In the genomic region with DNA sequence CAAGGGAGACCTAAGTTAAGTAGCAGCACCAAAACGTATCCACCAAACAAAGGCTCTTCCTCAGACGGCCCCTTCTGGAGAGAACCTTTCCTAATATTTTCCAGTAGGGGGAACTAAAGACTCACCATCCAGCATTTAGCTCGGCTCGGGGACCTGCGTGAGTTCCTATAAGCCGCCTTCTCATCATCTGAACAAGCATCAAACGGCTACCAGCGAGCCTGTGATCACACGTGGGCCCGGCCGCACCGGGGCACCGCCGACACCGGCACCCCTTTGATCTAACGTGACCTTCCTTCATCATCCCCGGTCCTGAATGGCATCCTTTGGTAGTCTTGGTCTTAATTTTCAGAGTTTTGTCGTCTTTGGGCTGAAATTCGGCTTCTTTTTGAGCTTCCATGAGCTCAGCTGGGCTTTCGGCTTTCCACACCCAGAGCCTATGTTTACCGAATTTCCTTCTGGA, we compare ENCODE assay signal across 8 cellular contexts. TPM values are rescaled to one million over a fixed set of nuclear protein-coding genes. Genes with fewer than 3 reads are reported as not detected.
DNase-seq lines count a peak whose midpoint lies in the region; TF ChIP-seq lines count a peak whose summit lies in the region.

No MANE protein-coding gene starts in this region.

- BruUV-seq in OCI-LY7 (replicated peaks; lab: Mats Ljungman, UMichigan) = no TSS peak

- TF ChIP-seq CTCF in LNCAP (IDR thresholded peaks at IDR 0.05) (peak; percentile 61), OCI-LY7 (conservative IDR thresholded peaks at IDR 0.05; ENCODE audit: low read length) (0 out of 2 replicates have a peak, but pooled peaks have one; percentile 10), colonic mucosa (IDR thresholded peaks at IDR 0.05) (peak; percentile 47)

- no peaks in the 10 kb centered on the region for H3K79me2 ChIP-seq in OCI-LY7 (ENCODE audit: insufficient read depth, low read depth, low read length)

- CTCF ChIA-PET in OCI-LY7 (lab: Charles Lee; ENCODE audit: unreplicated experiment) = no interaction called here

- H2AFZ ChIP-seq in OCI-LY7 (ENCODE audit: low read length) = no peak overlapping the region

- POLR2A ChIA-PET in OCI-LY7 (lab: Charles Lee) = no interaction called here

- H3K27ac ChIP-seq in OCI-LY7 (ENCODE audit: low read depth, low read length, poor library complexity, severe bottlenecking) (no peak overlapping the region), colonic mucosa (no peak overlapping the region), substantia nigra (ENCODE audit: low read depth, low read length, poor library complexity, severe bottlenecking) (no peak overlapping the region)

- H3K4me1 ChIP-seq in OCI-LY7 (ENCODE audit: insufficient read depth, low read length, poor library complexity, severe bottlenecking) (no peaks in the 10 kb centered on the region), colonic mucosa (no peaks in the 10 kb centered on the region)

- H3K4me3 ChIP-seq in OCI-LY7 (ENCODE audit: low read depth, low read length, poor library complexity, severe bottlenecking) = no peak overlapping the region
- H3K4me3 ChIP-seq in colonic mucosa = no peak overlapping the region

- H3K9me3 ChIP-seq in OCI-LY7 (ENCODE audit: low read length) (no peaks in the 10 kb centered on the region), colonic mucosa (no peaks in the 10 kb centered on the region)

- H3K4me2 ChIP-seq in OCI-LY7 (ENCODE audit: low read length) = no peak overlapping the region

- peaks cover 23% of the 10 kb centered on the region for H3K27me3 ChIP-seq in colonic mucosa

- H3K36me3 ChIP-seq in OCI-LY7 (ENCODE audit: insufficient read depth, low read length) = no peaks in the 10 kb centered on the region
- H3K36me3 ChIP-seq in colonic mucosa = no peaks in the 10 kb centered on the region

- intact Hi-C loops in OCI-LY7 (cut with micrococcal nuclease; ENCODE audit: unreplicated experiment) = no loop called here
- intact Hi-C loops in colonic mucosa (cut with DNase I) = loop anchor here (5.0 kb wide), 1 partner anchor 219 kb away; no protein-coding TSS in a partner anchor

- no peaks in the 10 kb centered on the region for H3K9me2 ChIP-seq in OCI-LY7 (ENCODE audit: insufficient read depth, low read length)

- peak; percentile 14 to 22 for DNase-seq in activated T-cell treated with anti-CD3 and anti-CD28 coated beads, Interleukin-2, amount 50 U/mL, for 48 hours
- DNase-seq in activated T-cell treated with anti-CD3 and anti-CD28 coated beads, Interleukin-2, amount 50 U/mL, for 1 hour = no peak
- DNase-seq in OCI-LY7 (ENCODE audit: low spot score) (no peak), colonic mucosa (peak; percentile 44), kidney glomerular epithelial cell (lab: John Stamatoyannopoulos, UW) (peak; percentile 76), substantia nigra (lab: John Stamatoyannopoulos, UW) (peak in 43 of 49 donors; percentile 4 to 73 (median 42))
- no peak for DNase-seq in effector CD8-positive, alpha-beta T cell (lab: John Stamatoyannopoulos, UW)

- H4K20me1 ChIP-seq in OCI-LY7 (ENCODE audit: insufficient read depth, low read length) = no peaks in the 10 kb centered on the region

- H3K9ac ChIP-seq in colonic mucosa (ENCODE audit: low read depth in 2 of 2, low read length in 2 of 2) = no peak overlapping the region

RNA-seq across cellular contexts. Expression of a gene that starts 1.4 kb away (rescaled TPM):
- total RNA-seq in OCI-LY7 (2014; rRNA removed; shearing (Covaris generic)) = 0.06 TPM in 1 of 2 replicates, not detected in the other
- total RNA-seq in OCI-LY7 (2022) (4.1 and 4.8 TPM in 2 replicates), colonic mucosa (under 1 TPM; 0.74 to 0.88 TPM)

Comparison
In these comparisons a context has a peak if more than half of its experiments do, and no peak if none do; other contexts are left out.
1. DNase-seq: peak in activated T-cell treated with anti-CD3 and anti-CD28 coated beads, Interleukin-2, amount 50 U/mL, for 48 hours (2 of 2), colonic mucosa (single experiment), kidney glomerular epithelial cell (single experiment) and substantia nigra (43 of 49); none in activated T-cell treated with anti-CD3 and anti-CD28 coated beads, Interleukin-2, amount 50 U/mL, for 1 hour (single experiment), OCI-LY7 (single experiment) and effector CD8-positive, alpha-beta T cell (single experiment).
2. CTCF ChIP-seq: peak in every context shown above with its lines; median percentile 61 in LNCAP; 47 in colonic mucosa; 10 in OCI-LY7.